Comparison of ENCODE assay signal across 20 cellular contexts in genomic region chr2:233814063-233814435, GRCh38. TPM values are rescaled to one million over a fixed set of nuclear protein-coding genes. Genes with fewer than 3 reads are reported as not detected.
DNase-seq lines count a peak whose midpoint lies in the region; ATAC-seq and TF ChIP-seq lines count a peak whose summit lies in the region.
"Had no signal": no experiment of that assay in that cellular context is flagged by ENCODE, and none has a peak within 500 bp of the region (broad histone marks: within the 10 kb centered on the region; RNA-seq: fewer than 3 reads in every experiment).

No MANE protein-coding gene starts in this region.

- no peak overlapping the region for H3K27ac Mint-ChIP-seq in mesothelial cell of epicardium
- H3K27ac Mint-ChIP-seq: activated T-cell treated with anti-CD3 and anti-CD28 coated beads, Interleukin-2, amount 50 U/mL, for 24 hours; CD8-positive, alpha-beta memory T cell; nephron had no signal

- DNase-seq in NCI-H1092 treated with DMSO at 0.1 percent for 48 hours (lab: John Stamatoyannopoulos, UW) = peak; percentile 2
- DNase-seq in NCI-H1092 (lab: John Stamatoyannopoulos, UW) = no peak
- DNase-seq in SW480 (ENCODE audit: low spot score) = peak; percentile 20
- peak; percentile 22 for DNase-seq in iris pigment epithelial cell (ENCODE audit: low read depth)
- DNase-seq in mesothelial cell of epicardium (ENCODE audit: low spot score in 2 of 2, unreplicated experiment in 2 of 2) = no peak
- DNase-seq in RKO (ENCODE audit: low spot score) = no peak
- no peak for DNase-seq in hippocampal formation (lab: John Stamatoyannopoulos, UW)
- DNase-seq: activated CD4-positive, alpha-beta T cell treated with anti-CD3 and anti-CD28 coated beads for 4 hours; activated T-cell treated with anti-CD3 and anti-CD28 coated beads, Interleukin-2, amount 50 U/mL, for 24 hours; cortex of kidney; hypothalamus; NCI-H446 treated with DMSO at 0.1 percent for 48 hours; PC-9; stimulated activated CD4-positive, alpha-beta T cell treated with anti-CD3 and anti-CD28 coated beads, Interleukin-4, amount 100 ng/mL, for 1 hour; T-helper 1 cell had no signal

- peaks cover 3% of the 10 kb centered on the region for H3K36me3 Mint-ChIP-seq in mesothelial cell of epicardium
- H3K36me3 Mint-ChIP-seq: CD8-positive, alpha-beta memory T cell had no signal

- TF ChIP-seq CTCF in mesothelial cell of epicardium (IDR thresholded peaks at IDR 0.05; ENCODE audit: unreplicated experiment) = no peak

- H3K9me3 Mint-ChIP-seq in mesothelial cell of epicardium = peaks cover 15% of the 10 kb centered on the region
- H3K9me3 Mint-ChIP-seq: activated T-cell treated with anti-CD3 and anti-CD28 coated beads, Interleukin-2, amount 50 U/mL, for 24 hours; CD8-positive, alpha-beta memory T cell; nephron had no signal

- peaks cover 24% of the 10 kb centered on the region for H3K27me3 Mint-ChIP-seq in mesothelial cell of epicardium (ENCODE audit: low read depth)

- H3K4me3 Mint-ChIP-seq in mesothelial cell of epicardium = no peak overlapping the region
- H3K4me3 Mint-ChIP-seq: activated T-cell treated with anti-CD3 and anti-CD28 coated beads, Interleukin-2, amount 50 U/mL, for 24 hours; CD8-positive, alpha-beta memory T cell; nephron had no signal

- peak; percentile 44 for ATAC-seq in GM19351 (IDR thresholded peaks at IDR 0.05; ENCODE audit: unreplicated experiment)
- ATAC-seq: sciatic nerve had no signal

- peaks cover 18% of the 10 kb centered on the region for H3K4me1 Mint-ChIP-seq in mesothelial cell of epicardium
- H3K4me1 Mint-ChIP-seq: CD8-positive, alpha-beta memory T cell; nephron had no signal

RNA-seq across cellular contexts. Expression of gene MROH2A, which starts 35.9 kb away (rescaled TPM):
- total RNA-seq in mesothelial cell of epicardium = not detected in 3 replicates
- total RNA-seq: CD8-positive, alpha-beta memory T cell; sciatic nerve; tibial nerve had no signal

RNA-seq across cellular contexts. Expression of gene HJURP, which starts 40.3 kb away (rescaled TPM):
- 13.5 to 19.4 TPM (median 17.6 TPM) in 3 replicates for total RNA-seq in mesothelial cell of epicardium

RNA-seq across cellular contexts. Expression of gene UGT1A1, which starts 54.0 kb away (rescaled TPM):
- not detected in 3 replicates for total RNA-seq in mesothelial cell of epicardium
- total RNA-seq: CD8-positive, alpha-beta memory T cell; sciatic nerve; tibial nerve had no signal

Comparison
In these comparisons a context has a peak if more than half of its experiments do, and no peak if none do; other contexts are left out.
1. DNase-seq: peak in NCI-H1092 treated with DMSO at 0.1 percent for 48 hours (single experiment), SW480 (single experiment) and iris pigment epithelial cell (single experiment); none in NCI-H1092 (single experiment), mesothelial cell of epicardium (0 of 2), RKO (single experiment) and hippocampal formation (0 of 2).